1 cellular context compared by ENCODE assay signal in the genomic region with DNA sequence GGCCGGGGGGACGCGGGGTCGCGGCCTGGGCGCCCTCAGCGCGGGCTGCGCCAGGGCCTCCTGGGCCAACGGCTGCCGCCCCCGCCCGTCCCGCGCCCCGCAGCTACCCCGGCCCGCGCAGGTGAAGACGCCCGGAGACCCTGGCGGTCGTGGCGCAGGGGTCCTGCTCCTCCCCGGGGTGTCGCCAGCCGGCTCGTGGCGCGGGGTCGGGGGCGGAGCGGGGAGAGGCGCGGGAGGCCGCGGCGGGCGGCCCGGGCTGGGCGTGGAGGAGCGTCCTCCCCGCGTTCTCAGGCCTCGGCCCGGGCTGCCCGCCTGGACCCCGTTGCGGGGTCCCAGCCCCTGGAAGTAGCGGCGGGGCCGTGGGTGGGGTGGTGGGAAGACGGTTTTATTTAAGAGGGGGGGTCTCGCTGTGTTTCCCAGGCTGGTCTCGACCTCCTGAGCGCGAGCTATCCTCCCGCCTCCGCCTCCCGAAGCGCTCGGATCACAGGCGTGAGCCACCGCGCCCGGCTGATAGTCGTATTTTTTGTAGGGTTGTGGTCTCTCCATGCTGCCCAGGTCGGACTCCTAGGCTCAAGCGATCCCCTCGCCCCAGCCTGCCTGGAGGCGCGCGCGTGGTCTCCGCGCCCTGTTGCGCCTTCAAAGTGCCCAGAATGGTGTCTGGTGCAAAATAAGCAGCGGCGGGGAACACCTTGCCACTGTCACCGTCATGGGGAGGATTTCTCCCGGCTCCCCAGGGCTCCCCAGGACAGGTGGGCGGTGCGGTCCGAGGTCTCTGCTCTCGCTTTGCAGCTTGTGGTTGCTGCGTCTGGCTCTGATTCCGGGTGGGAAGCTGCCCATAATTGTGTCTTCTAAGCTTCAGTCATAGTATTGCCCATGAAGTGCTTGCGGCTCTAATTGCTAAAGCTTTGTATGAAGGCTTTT.
TF ChIP-seq lines count a peak whose summit lies in the region.

No MANE protein-coding gene starts in this region.

TF ChIP-seq in HepG2, 621 proteins besides CTCF, POLR2A, EP300 and RAD21 (continued from another document and continues in another):
- TF ChIP-seq NBN (conservative IDR thresholded peaks at IDR 0.05) (no peak), ZNF337 (CRISPR knock-in tag; IDR thresholded peaks at IDR 0.05; ENCODE audit: borderline replicate concordance, low read depth) (no peak), TP53 (CRISPR knock-in tag; conservative IDR thresholded peaks at IDR 0.05) (no peak), ZSCAN30 (CRISPR knock-in tag; IDR thresholded peaks at IDR 0.05) (no peak), SNAI1 (CRISPR knock-in tag; IDR thresholded peaks at IDR 0.05; ENCODE audit: borderline replicate concordance) (no peak), RFX5 (IDR thresholded peaks at IDR 0.05; ENCODE audit: low read depth, low read length) (no peak), ZNF652 (CRISPR knock-in tag; IDR thresholded peaks at IDR 0.05; ENCODE audit: borderline replicate concordance, low read depth) (no peak), ZBTB1 (CRISPR knock-in tag; IDR thresholded peaks at IDR 0.05; ENCODE audit: borderline replicate concordance) (no peak), MAFG (CRISPR knock-in tag; IDR thresholded peaks at IDR 0.05) (no peak), ZNF296 (CRISPR knock-in tag; conservative IDR thresholded peaks at IDR 0.05) (no peak), RELA (CRISPR knock-in tag; IDR thresholded peaks at IDR 0.05) (no peak), SMARCC2 (IDR thresholded peaks at IDR 0.05) (no peak), TARDBP (CRISPR knock-in tag; IDR thresholded peaks at IDR 0.05) (no peak), MAF1 (CRISPR knock-in tag; IDR thresholded peaks at IDR 0.05; ENCODE audit: borderline replicate concordance) (no peak), ZNF552 (CRISPR knock-in tag; IDR thresholded peaks at IDR 0.05; ENCODE audit: borderline replicate concordance) (no peak), FOXO1 (CRISPR knock-in tag; IDR thresholded peaks at IDR 0.05) (no peak), KAT7 (CRISPR knock-in tag; IDR thresholded peaks at IDR 0.05; ENCODE audit: borderline replicate concordance) (no peak), GFI1 (CRISPR knock-in tag; IDR thresholded peaks at IDR 0.05; ENCODE audit: borderline replicate concordance) (no peak), ZNF724P (CRISPR knock-in tag; IDR thresholded peaks at IDR 0.05; ENCODE audit: borderline replicate concordance) (no peak), ISL2 (CRISPR knock-in tag; IDR thresholded peaks at IDR 0.05) (no peak), HES4 (CRISPR knock-in tag; IDR thresholded peaks at IDR 0.05; ENCODE audit: borderline replicate concordance) (no peak; the same call in 1 of the 2 replicates), ZBTB7B (CRISPR knock-in tag; IDR thresholded peaks at IDR 0.05) (peak; percentile 23; the same call in 1 of the 2 replicates), PHF21A (CRISPR knock-in tag; IDR thresholded peaks at IDR 0.05) (no peak), ZNF572 (CRISPR knock-in tag; IDR thresholded peaks at IDR 0.05) (no peak)
- TF ChIP-seq, protein P1, sequence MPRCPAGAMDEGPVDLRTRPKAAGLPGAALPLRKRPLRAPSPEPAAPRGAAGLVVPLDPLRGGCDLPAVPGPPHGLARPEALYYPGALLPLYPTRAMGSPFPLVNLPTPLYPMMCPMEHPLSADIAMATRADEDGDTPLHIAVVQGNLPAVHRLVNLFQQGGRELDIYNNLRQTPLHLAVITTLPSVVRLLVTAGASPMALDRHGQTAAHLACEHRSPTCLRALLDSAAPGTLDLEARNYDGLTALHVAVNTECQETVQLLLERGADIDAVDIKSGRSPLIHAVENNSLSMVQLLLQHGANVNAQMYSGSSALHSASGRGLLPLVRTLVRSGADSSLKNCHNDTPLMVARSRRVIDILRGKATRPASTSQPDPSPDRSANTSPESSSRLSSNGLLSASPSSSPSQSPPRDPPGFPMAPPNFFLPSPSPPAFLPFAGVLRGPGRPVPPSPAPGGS (CRISPR knock-in tag; IDR thresholded peaks at IDR 0.05): 0 out of 2 replicates have a peak, but pooled peaks have one; percentile 46
- TF ChIP-seq, protein P2, sequence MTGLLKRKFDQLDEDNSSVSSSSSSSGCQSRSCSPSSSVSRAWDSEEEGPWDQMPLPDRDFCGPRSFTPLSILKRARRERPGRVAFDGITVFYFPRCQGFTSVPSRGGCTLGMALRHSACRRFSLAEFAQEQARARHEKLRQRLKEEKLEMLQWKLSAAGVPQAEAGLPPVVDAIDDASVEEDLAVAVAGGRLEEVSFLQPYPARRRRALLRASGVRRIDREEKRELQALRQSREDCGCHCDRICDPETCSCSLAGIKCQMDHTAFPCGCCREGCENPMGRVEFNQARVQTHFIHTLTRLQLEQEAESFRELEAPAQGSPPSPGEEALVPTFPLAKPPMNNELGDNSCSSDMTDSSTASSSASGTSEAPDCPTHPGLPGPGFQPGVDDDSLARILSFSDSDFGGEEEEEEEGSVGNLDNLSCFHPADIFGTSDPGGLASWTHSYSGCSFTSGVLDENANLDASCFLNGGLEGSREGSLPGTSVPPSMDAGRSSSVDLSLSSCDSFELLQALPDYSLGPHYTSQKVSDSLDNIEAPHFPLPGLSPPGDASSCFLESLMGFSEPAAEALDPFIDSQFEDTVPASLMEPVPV (CRISPR knock-in tag; IDR thresholded peaks at IDR 0.05): no peak
- TF ChIP-seq, protein P3, sequence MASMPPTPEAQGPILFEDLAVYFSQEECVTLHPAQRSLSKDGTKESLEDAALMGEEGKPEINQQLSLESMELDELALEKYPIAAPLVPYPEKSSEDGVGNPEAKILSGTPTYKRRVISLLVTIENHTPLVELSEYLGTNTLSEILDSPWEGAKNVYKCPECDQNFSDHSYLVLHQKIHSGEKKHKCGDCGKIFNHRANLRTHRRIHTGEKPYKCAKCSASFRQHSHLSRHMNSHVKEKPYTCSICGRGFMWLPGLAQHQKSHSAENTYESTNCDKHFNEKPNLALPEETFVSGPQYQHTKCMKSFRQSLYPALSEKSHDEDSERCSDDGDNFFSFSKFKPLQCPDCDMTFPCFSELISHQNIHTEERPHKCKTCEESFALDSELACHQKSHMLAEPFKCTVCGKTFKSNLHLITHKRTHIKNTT (CRISPR knock-in tag; IDR thresholded peaks at IDR 0.05): no peak
- TF ChIP-seq, protein P4, sequence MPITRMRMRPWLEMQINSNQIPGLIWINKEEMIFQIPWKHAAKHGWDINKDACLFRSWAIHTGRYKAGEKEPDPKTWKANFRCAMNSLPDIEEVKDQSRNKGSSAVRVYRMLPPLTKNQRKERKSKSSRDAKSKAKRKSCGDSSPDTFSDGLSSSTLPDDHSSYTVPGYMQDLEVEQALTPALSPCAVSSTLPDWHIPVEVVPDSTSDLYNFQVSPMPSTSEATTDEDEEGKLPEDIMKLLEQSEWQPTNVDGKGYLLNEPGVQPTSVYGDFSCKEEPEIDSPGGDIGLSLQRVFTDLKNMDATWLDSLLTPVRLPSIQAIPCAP (CRISPR knock-in tag; IDR thresholded peaks at IDR 0.05; ENCODE audit: low read depth): no peak
- TF ChIP-seq, protein P5, sequence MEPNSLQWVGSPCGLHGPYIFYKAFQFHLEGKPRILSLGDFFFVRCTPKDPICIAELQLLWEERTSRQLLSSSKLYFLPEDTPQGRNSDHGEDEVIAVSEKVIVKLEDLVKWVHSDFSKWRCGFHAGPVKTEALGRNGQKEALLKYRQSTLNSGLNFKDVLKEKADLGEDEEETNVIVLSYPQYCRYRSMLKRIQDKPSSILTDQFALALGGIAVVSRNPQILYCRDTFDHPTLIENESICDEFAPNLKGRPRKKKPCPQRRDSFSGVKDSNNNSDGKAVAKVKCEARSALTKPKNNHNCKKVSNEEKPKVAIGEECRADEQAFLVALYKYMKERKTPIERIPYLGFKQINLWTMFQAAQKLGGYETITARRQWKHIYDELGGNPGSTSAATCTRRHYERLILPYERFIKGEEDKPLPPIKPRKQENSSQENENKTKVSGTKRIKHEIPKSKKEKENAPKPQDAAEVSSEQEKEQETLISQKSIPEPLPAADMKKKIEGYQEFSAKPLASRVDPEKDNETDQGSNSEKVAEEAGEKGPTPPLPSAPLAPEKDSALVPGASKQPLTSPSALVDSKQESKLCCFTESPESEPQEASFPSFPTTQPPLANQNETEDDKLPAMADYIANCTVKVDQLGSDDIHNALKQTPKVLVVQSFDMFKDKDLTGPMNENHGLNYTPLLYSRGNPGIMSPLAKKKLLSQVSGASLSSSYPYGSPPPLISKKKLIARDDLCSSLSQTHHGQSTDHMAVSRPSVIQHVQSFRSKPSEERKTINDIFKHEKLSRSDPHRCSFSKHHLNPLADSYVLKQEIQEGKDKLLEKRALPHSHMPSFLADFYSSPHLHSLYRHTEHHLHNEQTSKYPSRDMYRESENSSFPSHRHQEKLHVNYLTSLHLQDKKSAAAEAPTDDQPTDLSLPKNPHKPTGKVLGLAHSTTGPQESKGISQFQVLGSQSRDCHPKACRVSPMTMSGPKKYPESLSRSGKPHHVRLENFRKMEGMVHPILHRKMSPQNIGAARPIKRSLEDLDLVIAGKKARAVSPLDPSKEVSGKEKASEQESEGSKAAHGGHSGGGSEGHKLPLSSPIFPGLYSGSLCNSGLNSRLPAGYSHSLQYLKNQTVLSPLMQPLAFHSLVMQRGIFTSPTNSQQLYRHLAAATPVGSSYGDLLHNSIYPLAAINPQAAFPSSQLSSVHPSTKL (CRISPR knock-in tag; IDR thresholded peaks at IDR 0.05): no peak
- TF ChIP-seq, protein P6, sequence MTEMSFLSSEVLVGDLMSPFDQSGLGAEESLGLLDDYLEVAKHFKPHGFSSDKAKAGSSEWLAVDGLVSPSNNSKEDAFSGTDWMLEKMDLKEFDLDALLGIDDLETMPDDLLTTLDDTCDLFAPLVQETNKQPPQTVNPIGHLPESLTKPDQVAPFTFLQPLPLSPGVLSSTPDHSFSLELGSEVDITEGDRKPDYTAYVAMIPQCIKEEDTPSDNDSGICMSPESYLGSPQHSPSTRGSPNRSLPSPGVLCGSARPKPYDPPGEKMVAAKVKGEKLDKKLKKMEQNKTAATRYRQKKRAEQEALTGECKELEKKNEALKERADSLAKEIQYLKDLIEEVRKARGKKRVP (CRISPR knock-in tag; IDR thresholded peaks at IDR 0.05): no peak
- TF ChIP-seq, protein P7, sequence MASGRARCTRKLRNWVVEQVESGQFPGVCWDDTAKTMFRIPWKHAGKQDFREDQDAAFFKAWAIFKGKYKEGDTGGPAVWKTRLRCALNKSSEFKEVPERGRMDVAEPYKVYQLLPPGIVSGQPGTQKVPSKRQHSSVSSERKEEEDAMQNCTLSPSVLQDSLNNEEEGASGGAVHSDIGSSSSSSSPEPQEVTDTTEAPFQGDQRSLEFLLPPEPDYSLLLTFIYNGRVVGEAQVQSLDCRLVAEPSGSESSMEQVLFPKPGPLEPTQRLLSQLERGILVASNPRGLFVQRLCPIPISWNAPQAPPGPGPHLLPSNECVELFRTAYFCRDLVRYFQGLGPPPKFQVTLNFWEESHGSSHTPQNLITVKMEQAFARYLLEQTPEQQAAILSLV (CRISPR knock-in tag; IDR thresholded peaks at IDR 0.05; ENCODE audit: borderline replicate concordance): peak; percentile 45; the same call in 1 of the 2 replicates
- TF ChIP-seq, protein P8, sequence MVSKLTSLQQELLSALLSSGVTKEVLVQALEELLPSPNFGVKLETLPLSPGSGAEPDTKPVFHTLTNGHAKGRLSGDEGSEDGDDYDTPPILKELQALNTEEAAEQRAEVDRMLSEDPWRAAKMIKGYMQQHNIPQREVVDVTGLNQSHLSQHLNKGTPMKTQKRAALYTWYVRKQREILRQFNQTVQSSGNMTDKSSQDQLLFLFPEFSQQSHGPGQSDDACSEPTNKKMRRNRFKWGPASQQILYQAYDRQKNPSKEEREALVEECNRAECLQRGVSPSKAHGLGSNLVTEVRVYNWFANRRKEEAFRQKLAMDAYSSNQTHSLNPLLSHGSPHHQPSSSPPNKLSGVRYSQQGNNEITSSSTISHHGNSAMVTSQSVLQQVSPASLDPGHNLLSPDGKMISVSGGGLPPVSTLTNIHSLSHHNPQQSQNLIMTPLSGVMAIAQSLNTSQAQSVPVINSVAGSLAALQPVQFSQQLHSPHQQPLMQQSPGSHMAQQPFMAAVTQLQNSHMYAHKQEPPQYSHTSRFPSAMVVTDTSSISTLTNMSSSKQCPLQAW (CRISPR knock-in tag; IDR thresholded peaks at IDR 0.05): 0 out of 2 replicates have a peak, but pooled peaks have one; percentile 34
- TF ChIP-seq, protein P9, sequence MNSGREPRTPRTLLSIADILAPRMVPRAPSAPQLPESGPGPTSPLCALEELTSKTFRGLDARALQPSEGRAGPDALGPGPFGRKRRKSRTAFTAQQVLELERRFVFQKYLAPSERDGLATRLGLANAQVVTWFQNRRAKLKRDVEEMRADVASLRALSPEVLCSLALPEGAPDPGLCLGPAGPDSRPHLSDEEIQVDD (CRISPR knock-in tag; IDR thresholded peaks at IDR 0.05; ENCODE audit: borderline replicate concordance): no peak
- TF ChIP-seq, protein P10, sequence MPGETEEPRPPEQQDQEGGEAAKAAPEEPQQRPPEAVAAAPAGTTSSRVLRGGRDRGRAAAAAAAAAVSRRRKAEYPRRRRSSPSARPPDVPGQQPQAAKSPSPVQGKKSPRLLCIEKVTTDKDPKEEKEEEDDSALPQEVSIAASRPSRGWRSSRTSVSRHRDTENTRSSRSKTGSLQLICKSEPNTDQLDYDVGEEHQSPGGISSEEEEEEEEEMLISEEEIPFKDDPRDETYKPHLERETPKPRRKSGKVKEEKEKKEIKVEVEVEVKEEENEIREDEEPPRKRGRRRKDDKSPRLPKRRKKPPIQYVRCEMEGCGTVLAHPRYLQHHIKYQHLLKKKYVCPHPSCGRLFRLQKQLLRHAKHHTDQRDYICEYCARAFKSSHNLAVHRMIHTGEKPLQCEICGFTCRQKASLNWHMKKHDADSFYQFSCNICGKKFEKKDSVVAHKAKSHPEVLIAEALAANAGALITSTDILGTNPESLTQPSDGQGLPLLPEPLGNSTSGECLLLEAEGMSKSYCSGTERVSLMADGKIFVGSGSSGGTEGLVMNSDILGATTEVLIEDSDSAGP (CRISPR knock-in tag; IDR thresholded peaks at IDR 0.05; ENCODE audit: borderline replicate concordance): peak; percentile 27; the same call in 1 of the 2 replicates
- TF ChIP-seq, protein P11, sequence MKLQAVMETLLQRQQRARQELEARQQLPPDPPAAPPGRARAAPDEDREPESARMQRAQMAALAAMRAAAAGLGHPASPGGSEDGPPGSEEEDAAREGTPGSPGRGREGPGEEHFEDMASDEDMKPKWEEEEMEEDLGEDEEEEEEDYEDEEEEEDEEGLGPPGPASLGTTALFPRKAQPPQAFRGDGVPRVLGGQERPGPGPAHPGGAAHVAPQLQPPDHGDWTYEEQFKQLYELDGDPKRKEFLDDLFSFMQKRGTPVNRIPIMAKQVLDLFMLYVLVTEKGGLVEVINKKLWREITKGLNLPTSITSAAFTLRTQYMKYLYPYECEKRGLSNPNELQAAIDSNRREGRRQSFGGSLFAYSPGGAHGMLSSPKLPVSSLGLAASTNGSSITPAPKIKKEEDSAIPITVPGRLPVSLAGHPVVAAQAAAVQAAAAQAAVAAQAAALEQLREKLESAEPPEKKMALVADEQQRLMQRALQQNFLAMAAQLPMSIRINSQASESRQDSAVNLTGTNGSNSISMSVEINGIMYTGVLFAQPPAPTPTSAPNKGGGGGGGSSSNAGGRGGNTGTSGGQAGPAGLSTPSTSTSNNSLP (IDR thresholded peaks at IDR 0.05; ENCODE audit: low read depth, low read length): no peak
- TF ChIP-seq, protein P12, sequence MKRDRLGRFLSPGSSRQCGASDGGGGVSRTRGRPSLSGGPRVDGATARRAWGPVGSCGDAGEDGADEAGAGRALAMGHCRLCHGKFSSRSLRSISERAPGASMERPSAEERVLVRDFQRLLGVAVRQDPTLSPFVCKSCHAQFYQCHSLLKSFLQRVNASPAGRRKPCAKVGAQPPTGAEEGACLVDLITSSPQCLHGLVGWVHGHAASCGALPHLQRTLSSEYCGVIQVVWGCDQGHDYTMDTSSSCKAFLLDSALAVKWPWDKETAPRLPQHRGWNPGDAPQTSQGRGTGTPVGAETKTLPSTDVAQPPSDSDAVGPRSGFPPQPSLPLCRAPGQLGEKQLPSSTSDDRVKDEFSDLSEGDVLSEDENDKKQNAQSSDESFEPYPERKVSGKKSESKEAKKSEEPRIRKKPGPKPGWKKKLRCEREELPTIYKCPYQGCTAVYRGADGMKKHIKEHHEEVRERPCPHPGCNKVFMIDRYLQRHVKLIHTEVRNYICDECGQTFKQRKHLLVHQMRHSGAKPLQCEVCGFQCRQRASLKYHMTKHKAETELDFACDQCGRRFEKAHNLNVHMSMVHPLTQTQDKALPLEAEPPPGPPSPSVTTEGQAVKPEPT (CRISPR knock-in tag; IDR thresholded peaks at IDR 0.05; ENCODE audit: low read depth): 0 out of 2 replicates have a peak, but pooled peaks have one; percentile 19
